Comparison of ENCODE assay signal across 21 cellular contexts in the genomic region with DNA sequence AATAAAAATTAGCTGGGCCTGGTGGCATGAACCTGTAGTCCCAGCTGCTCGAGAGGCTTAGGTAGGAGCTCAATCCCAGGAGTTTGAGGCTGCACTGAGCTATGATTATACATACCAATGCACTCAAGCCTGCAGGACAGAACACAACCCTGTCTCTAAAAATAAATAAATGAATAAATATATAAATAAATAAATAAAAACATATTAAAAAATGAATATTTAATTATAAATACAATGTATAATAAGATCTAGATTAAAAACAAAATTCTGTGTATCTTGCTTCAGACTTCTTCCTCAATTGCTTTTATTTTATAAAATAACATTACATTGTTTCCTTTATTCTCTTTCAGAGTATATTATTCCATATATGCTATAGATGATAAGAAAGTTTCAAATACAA.
"Had no signal": no experiment of that assay in that cellular context is flagged by ENCODE, and none has a peak within 500 bp of the region (broad histone marks: within the 10 kb centered on the region; RNA-seq: fewer than 3 reads in every experiment).

No MANE protein-coding gene starts in this region.

- DNase-seq: cerebellar nuclear complex; dermis blood vessel endothelial cell; dorsolateral prefrontal cortex; effector CD4-positive, alpha-beta T cell; effector memory CD4-positive, alpha-beta T cell; foreskin keratinocyte; glutamatergic neuron; head of caudate nucleus; heart right ventricle; hippocampal formation; islet precursor cell; left cardiac atrium; left lung; left ventricle myocardium superior; lower lobe of right lung; mesenchymal stem cell; mucosa of descending colon; naive B cell had no signal

- FAIRE-seq: endothelial cell of umbilical vein had no signal

- H3K9me3 ChIP-seq: esophagus muscularis mucosa, left lung, lower lobe of right lung had no signal

- H3K27me3 ChIP-seq: esophagus muscularis mucosa, foreskin keratinocyte, heart right ventricle, left lung had no signal

- H3K4me3 ChIP-seq: coronary artery, dorsolateral prefrontal cortex, esophagus muscularis mucosa, heart right ventricle, left lung, lower lobe of right lung, mucosa of descending colon had no signal

- H3K4me1 ChIP-seq: foreskin keratinocyte, heart right ventricle, left lung, lower lobe of right lung had no signal

- H3K27ac ChIP-seq: coronary artery, dorsolateral prefrontal cortex, esophagus muscularis mucosa, foreskin keratinocyte, heart right ventricle, left lung, lower lobe of right lung had no signal

- H3K36me3 ChIP-seq: esophagus muscularis mucosa, heart right ventricle, left lung, lower lobe of right lung had no signal

- ATAC-seq: foreskin keratinocyte, heart right ventricle, left cardiac atrium, left lung, left ventricle myocardium superior, lower lobe of right lung, mucosa of descending colon had no signal
